ENCODE assay signal across 8 cellular contexts in genomic region chr6:149190228-149190831, GRCh38.
DNase-seq lines count a peak whose midpoint lies in the region; ATAC-seq and TF ChIP-seq lines count a peak whose summit lies in the region.

No MANE protein-coding gene starts in this region.

- H3K27ac Mint-ChIP-seq in activated naive CD8-positive, alpha-beta T cell treated with anti-CD3 and anti-CD28 coated beads, Interleukin-2, amount 50 U/mL, for 24 hours = peak overlapping the region; percentile 25

- peaks cover 24% of the 10 kb centered on the region for H3K4me1 Mint-ChIP-seq in activated naive CD8-positive, alpha-beta T cell treated with anti-CD3 and anti-CD28 coated beads, Interleukin-2, amount 50 U/mL, for 24 hours

- H3K36me3 ChIP-seq in mucosa of descending colon (ENCODE audit: low read depth) = no peaks in the 10 kb centered on the region

- TF ChIP-seq CTCF in mucosa of descending colon (IDR thresholded peaks at IDR 0.05) = peak; percentile 9

- H3K9me3 Mint-ChIP-seq in activated naive CD8-positive, alpha-beta T cell treated with anti-CD3 and anti-CD28 coated beads, Interleukin-2, amount 50 U/mL, for 24 hours = peaks cover 31% of the 10 kb centered on the region

- peaks cover 14% of the 10 kb centered on the region for H3K9me3 ChIP-seq in mucosa of descending colon

- peak; percentile 42 for DNase-seq in NCI-H146 (lab: John Stamatoyannopoulos, UW)
- no peak for DNase-seq in NCI-H146 treated with DMSO at 0.1 percent for 48 hours (lab: John Stamatoyannopoulos, UW; ENCODE audit: unreplicated experiment)
- peak; percentile 7 for DNase-seq in RKO (ENCODE audit: low spot score)
- peak; percentile 68 for DNase-seq in activated naive CD8-positive, alpha-beta T cell treated with anti-CD3 and anti-CD28 coated beads, Interleukin-2, amount 50 U/mL, for 24 hours
- peak; percentile 63 to 84 (median 78) for DNase-seq in mucosa of descending colon
- DNase-seq in cerebellar nuclear complex (lab: John Stamatoyannopoulos, UW) = no peak
- DNase-seq in kidney glomerular epithelial cell (lab: John Stamatoyannopoulos, UW) = no peak

- H3K4me1 ChIP-seq in mucosa of descending colon (ENCODE audit: low read depth) = no peaks in the 10 kb centered on the region

- intact Hi-C loops in mucosa of descending colon (cut with DNase I, micrococcal nuclease) = no loop called here

- no peaks in the 10 kb centered on the region for H3K27me3 Mint-ChIP-seq in activated naive CD8-positive, alpha-beta T cell treated with anti-CD3 and anti-CD28 coated beads, Interleukin-2, amount 50 U/mL, for 24 hours

- no peak overlapping the region for H3K4me3 Mint-ChIP-seq in activated naive CD8-positive, alpha-beta T cell treated with anti-CD3 and anti-CD28 coated beads, Interleukin-2, amount 50 U/mL, for 24 hours

- peak; percentile 82 for ATAC-seq in activated naive CD8-positive, alpha-beta T cell treated with anti-CD3 and anti-CD28 coated beads, Interleukin-2, amount 50 U/mL, for 24 hours
- ATAC-seq in mucosa of descending colon = peak; percentile 73
- no peak for ATAC-seq in HG03135 (IDR thresholded peaks at IDR 0.05; ENCODE audit: unreplicated experiment)

- H3K36me3 Mint-ChIP-seq in activated naive CD8-positive, alpha-beta T cell treated with anti-CD3 and anti-CD28 coated beads, Interleukin-2, amount 50 U/mL, for 24 hours (ENCODE audit: low read depth) = peaks cover 11% of the 10 kb centered on the region

- no peak overlapping the region for H3K4me3 ChIP-seq in mucosa of descending colon

Comparison
In these comparisons a context has a peak if more than half of its experiments do, and no peak if none do; other contexts are left out.
1. DNase-seq: peak in NCI-H146 (single experiment), RKO (single experiment), activated naive CD8-positive, alpha-beta T cell treated with anti-CD3 and anti-CD28 coated beads, Interleukin-2, amount 50 U/mL, for 24 hours (single experiment) and mucosa of descending colon (3 of 3); none in NCI-H146 treated with DMSO at 0.1 percent for 48 hours (single experiment), cerebellar nuclear complex (0 of 2) and kidney glomerular epithelial cell (single experiment).